In the genomic region with DNA sequence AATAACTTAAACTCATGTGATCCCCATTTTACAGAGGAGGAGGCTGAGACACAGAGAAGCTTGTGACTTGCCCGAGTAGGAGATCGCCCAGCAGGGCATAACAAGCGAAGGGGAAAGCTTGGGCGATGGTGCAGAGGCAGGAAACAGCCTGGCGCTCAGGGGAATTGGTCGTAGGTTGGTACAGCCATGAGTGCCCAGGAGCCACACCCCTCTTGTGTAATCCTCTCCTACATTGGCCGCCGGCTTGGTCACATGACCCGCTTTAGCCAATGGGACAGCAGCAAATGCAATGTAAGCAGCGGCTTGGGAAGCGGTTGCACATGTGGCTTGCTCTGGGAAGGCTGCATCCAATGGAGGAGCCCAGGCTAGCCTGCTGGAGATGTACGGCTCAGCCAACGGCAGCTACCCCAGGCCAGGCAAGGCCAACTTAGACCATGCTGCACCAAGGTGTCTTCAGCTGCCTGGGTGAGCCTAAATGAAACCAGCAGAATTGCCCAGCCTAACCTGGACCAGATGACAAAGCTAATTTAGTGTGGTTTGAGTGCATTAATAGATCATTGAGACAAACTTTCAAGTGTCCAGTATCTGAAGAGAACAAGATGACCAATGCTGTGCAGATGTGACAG, we compare ENCODE assay signal across 9 cellular contexts. TPM values are rescaled to one million over a fixed set of nuclear protein-coding genes. Genes with fewer than 3 reads are reported as not detected.
DNase-seq lines count a peak whose midpoint lies in the region; ATAC-seq, FAIRE-seq and TF ChIP-seq lines count a peak whose summit lies in the region.
"Had no signal": no experiment of that assay in that cellular context is flagged by ENCODE, and none has a peak within 500 bp of the region (broad histone marks: within the 10 kb centered on the region; RNA-seq: fewer than 3 reads in every experiment).

No MANE protein-coding gene starts in this region.

- TF ChIP-seq CTCF in uterus (IDR thresholded peaks at IDR 0.05) = no peak

- H2BK12ac ChIP-seq in mesenchymal stem cell (ENCODE audit: low read length in 2 of 2) = peak overlapping the region; percentile 9 to 21

- H3K23ac ChIP-seq in mesenchymal stem cell (ENCODE audit: low read length in 2 of 2) = no peak overlapping the region

- no peaks in the 10 kb centered on the region for H3K9me3 ChIP-seq in mesenchymal stem cell (ENCODE audit: control insufficient read depth, low read length)
- no peaks in the 10 kb centered on the region for H3K9me3 ChIP-seq in uterus
- H3K9me3 ChIP-seq: thoracic aorta had no signal

- CTCF ChIA-PET in HEK293T (lab: Yijun Ruan, JAX) = no interaction called here

- peak overlapping the region; percentile 37 for H4K91ac ChIP-seq in mesenchymal stem cell (ENCODE audit: low read length)

- H3K9ac ChIP-seq in mesenchymal stem cell (ENCODE audit: low read length) = no peak overlapping the region

- H2BK5ac ChIP-seq in mesenchymal stem cell (ENCODE audit: low read depth, low read length, poor library complexity, severe bottlenecking) = no peak overlapping the region

- DNase-seq in GM12891 (ENCODE audit: insufficient read length, low spot score) (peak; percentile 45), HEK293T (ENCODE audit: extremely low spot score) (peak; percentile 61), SHP77 treated with DMSO at 0.1 percent for 48 hours (lab: John Stamatoyannopoulos, UW) (peak; percentile 94), mesenchymal stem cell (no peak), uterus (no peak), cerebellum (ENCODE audit: low spot score) (no peak)

- H3K27me3 ChIP-seq in mesenchymal stem cell (ENCODE audit: control insufficient read depth in 1 of 2, insufficient read depth in 1 of 2, low read length in 2 of 2) (peaks cover 0 to 75% of the 10 kb centered on the region in 2 experiments), uterus (no peaks in the 10 kb centered on the region)

- H3K4ac ChIP-seq in mesenchymal stem cell (ENCODE audit: low read depth in 1 of 2, low read length in 2 of 2) = no peak overlapping the region

- no peaks in the 10 kb centered on the region for H3K79me1 ChIP-seq in mesenchymal stem cell (replicated peaks; ENCODE audit: low read length, poor library complexity, severe bottlenecking)

- H2BK15ac ChIP-seq in mesenchymal stem cell (ENCODE audit: low read depth, poor library complexity, severe bottlenecking) = peak overlapping the region; percentile 12

- peak overlapping the region; percentile 19 for H4K8ac ChIP-seq in mesenchymal stem cell (ENCODE audit: low read length)

- POLR2A ChIA-PET in HEK293T (lab: Yijun Ruan, JAX) = no interaction called here

- H3K4me1 ChIP-seq in mesenchymal stem cell (ENCODE audit: control insufficient read depth, insufficient read depth, low read depth, low read length) (peaks cover 15% of the 10 kb centered on the region), uterus (peaks cover 0 to under 1% of the 10 kb centered on the region in 2 donors)

- H3K4me2 ChIP-seq in mesenchymal stem cell (ENCODE audit: low read length, poor library complexity, severe bottlenecking) = no peak overlapping the region
- H3K4me2 ChIP-seq: smooth muscle cell had no signal

- H2AK5ac ChIP-seq in mesenchymal stem cell (ENCODE audit: low read length, severe bottlenecking) = no peak overlapping the region

- peak overlapping the region; percentile 6 for H2BK120ac ChIP-seq in mesenchymal stem cell (ENCODE audit: low read depth, low read length)

- 82% methylated on average over 13 of the region's 13 CpGs for WGBS in mesenchymal stem cell

- no peak overlapping the region for H2AFZ ChIP-seq in mesenchymal stem cell (ENCODE audit: low read depth, low read length)

- no peak overlapping the region for H3K14ac ChIP-seq in mesenchymal stem cell (ENCODE audit: low read length in 2 of 2)

- FAIRE-seq in GM12891 (lab: Jason Lieb, UNC) = peak; percentile 5

- no peak overlapping the region for H3K4me3 ChIP-seq in mesenchymal stem cell (ENCODE audit: insufficient read depth in 1 of 2, low read depth in 1 of 2, low read length in 2 of 2)
- H3K4me3 ChIP-seq in uterus = no peak overlapping the region
- H3K4me3 ChIP-seq: smooth muscle cell, thoracic aorta had no signal

- TF ChIP-seq POLR2A in GM12891 (IDR thresholded peaks at IDR 0.05; ENCODE audit: low read depth, low read length) (no peak), uterus (IDR thresholded peaks at IDR 0.05) (no peak)

- intact Hi-C loops in uterus (cut with DNase I; ENCODE audit: low total_unique reads) = no loop called here

- H3K36me3 ChIP-seq in mesenchymal stem cell (ENCODE audit: control insufficient read depth in 1 of 2, insufficient read depth in 2 of 2, low read depth in 1 of 2, low read length in 2 of 2) = no peaks in the 10 kb centered on the region
- H3K36me3 ChIP-seq in uterus = no peaks in the 10 kb centered on the region
- H3K36me3 ChIP-seq: thoracic aorta had no signal

- H3K27ac ChIP-seq in mesenchymal stem cell (ENCODE audit: low read length, poor library complexity, severe bottlenecking) (no peak overlapping the region), uterus (no peak overlapping the region)
- H3K27ac ChIP-seq: thoracic aorta had no signal

- ATAC-seq in GM21381 (IDR thresholded peaks at IDR 0.05; ENCODE audit: unreplicated experiment) = no peak

- peak overlapping the region; percentile 42 to 67 for H3K18ac ChIP-seq in mesenchymal stem cell (ENCODE audit: low read depth in 1 of 2, low read length in 2 of 2)

TF ChIP-seq in GM12891, 5 proteins besides CTCF, POLR2A, EP300 and RAD21:
- no peak for TF ChIP-seq POLR2AphosphoS5 (IDR thresholded peaks at IDR 0.05; ENCODE audit: low read depth, low read length)
- no peak for TF ChIP-seq TAF1 (IDR thresholded peaks at IDR 0.05; ENCODE audit: low read depth, low read length)
- TF ChIP-seq PAX5 (IDR thresholded peaks at IDR 0.05; ENCODE audit: insufficient read depth, low read length, severe bottlenecking) = no peak
- no peak for TF ChIP-seq SPI1 (IDR thresholded peaks at IDR 0.05; ENCODE audit: low read depth, low read length)
- no peak for TF ChIP-seq POU2F2 (IDR thresholded peaks at IDR 0.05; ENCODE audit: low read depth, low read length)

TF ChIP-seq in HEK293T, 16 proteins besides CTCF, POLR2A, EP300 and RAD21:
- TF ChIP-seq, protein P1, sequence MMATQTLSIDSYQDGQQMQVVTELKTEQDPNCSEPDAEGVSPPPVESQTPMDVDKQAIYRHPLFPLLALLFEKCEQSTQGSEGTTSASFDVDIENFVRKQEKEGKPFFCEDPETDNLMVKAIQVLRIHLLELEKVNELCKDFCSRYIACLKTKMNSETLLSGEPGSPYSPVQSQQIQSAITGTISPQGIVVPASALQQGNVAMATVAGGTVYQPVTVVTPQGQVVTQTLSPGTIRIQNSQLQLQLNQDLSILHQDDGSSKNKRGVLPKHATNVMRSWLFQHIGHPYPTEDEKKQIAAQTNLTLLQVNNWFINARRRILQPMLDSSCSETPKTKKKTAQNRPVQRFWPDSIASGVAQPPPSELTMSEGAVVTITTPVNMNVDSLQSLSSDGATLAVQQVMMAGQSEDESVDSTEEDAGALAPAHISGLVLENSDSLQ (IDR thresholded peaks at IDR 0.05) = no peak
- TF ChIP-seq L3MBTL2 (conservative IDR thresholded peaks at IDR 0.05) = peak; percentile 50

RNA-seq across cellular contexts. Expression of a gene that starts 50.3 kb away (rescaled TPM):
- 10.0 TPM for polyA plus RNA-seq in GM12891 (2012; ENCODE audit: low read depth, missing spikeins)
- polyA plus RNA-seq in mesenchymal stem cell (2013, experiment 1 of 2) = 34.8 TPM
- polyA plus RNA-seq in mesenchymal stem cell (2013, experiment 2 of 2) = 33.8 TPM
- total RNA-seq in uterus (10 to 100 TPM; 15.9 to 37.5 (median 18.0) TPM), cerebellum (24.6 TPM)

Comparison
In these comparisons a context has a peak if more than half of its experiments do, and no peak if none do; other contexts are left out.
1. DNase-seq: peak in GM12891 (single experiment), HEK293T (single experiment) and SHP77 treated with DMSO at 0.1 percent for 48 hours (single experiment); none in mesenchymal stem cell (single experiment), uterus (0 of 2) and cerebellum (single experiment).